In the genomic region with DNA sequence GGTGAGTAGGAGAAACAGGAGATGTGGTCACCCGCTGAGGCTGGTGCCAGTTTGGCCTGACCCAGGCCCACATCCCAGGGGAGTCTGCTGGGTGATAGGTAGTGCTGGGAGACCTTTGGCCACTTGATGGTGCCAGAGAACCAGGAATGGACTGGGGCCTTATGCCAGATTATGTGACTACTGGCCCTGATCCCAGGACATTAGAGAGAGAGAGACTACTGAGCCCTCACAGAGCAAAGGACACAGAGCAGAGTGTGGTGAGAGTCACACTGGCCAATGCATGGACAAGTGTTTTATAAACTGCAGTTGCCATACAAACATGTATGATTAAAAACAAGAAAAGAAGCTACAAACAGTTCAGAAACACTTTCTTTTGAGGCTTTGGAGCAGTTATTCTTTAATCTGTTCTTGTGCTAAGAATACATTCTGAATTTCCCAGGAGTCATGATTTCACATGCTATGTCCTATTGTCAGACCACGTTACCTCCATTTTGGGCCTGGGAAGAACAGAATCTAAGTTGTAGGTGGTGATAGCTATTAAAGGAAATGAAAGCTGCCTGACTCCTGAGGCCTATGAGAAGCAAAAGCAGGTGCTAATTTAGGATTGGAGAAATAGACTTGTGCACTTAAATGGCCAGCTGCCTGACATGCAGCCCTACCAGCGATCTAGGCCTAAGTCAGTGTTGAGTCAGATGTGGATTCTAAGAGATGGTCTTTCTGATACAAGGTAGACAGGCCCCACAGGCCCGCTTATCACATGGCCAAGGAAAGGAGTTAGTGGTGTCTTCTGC, we compare ENCODE assay signal across 9 cellular contexts. TPM values are rescaled to one million over a fixed set of nuclear protein-coding genes. Genes with fewer than 3 reads are reported as not detected.
DNase-seq lines count a peak whose midpoint lies in the region; TF ChIP-seq lines count a peak whose summit lies in the region.
"Had no signal": no experiment of that assay in that cellular context is flagged by ENCODE, and none has a peak within 500 bp of the region (broad histone marks: within the 10 kb centered on the region; RNA-seq: fewer than 3 reads in every experiment).

No MANE protein-coding gene starts in this region.

- no peaks in the 10 kb centered on the region for H4K20me1 ChIP-seq in Karpas-422 (ENCODE audit: insufficient read depth, low read depth, low read length)
- H4K20me1 ChIP-seq: BLaER1 treated with 17β-estradiol and CSF1 and Interleukin-3, amounts not matched to agents 10 nM and 100 nM had no signal

- H3K36me3 ChIP-seq in H7 (replicated peaks; ENCODE audit: control insufficient read depth, insufficient read depth, low read length), result no peaks in the 10 kb centered on the region
- peaks cover 20% of the 10 kb centered on the region; the same call in 1 of the 2 replicates for H3K36me3 ChIP-seq in Karpas-422 (ENCODE audit: insufficient read depth, low read length)
- H3K36me3 ChIP-seq in sigmoid colon, result peaks cover 0 to 30% (median 2%) of the 10 kb centered on the region in 4 donors

- peak overlapping the region; percentile 52 for H3K4me2 ChIP-seq in Karpas-422 (ENCODE audit: low read depth, low read length, poor library complexity, severe bottlenecking)
- H3K4me2 ChIP-seq: BLaER1 treated with 17β-estradiol and CSF1 and Interleukin-3, amounts not matched to agents 10 nM and 100 nM had no signal

- peak overlapping the region; percentile 29 for H3K9ac ChIP-seq in Karpas-422 (ENCODE audit: low read length)

- H3K27ac ChIP-seq in Karpas-422 (ENCODE audit: low read length) (peak overlapping the region; percentile 72), sigmoid colon (peak overlapping the region; percentile 66 to 82 (median 79))
- H3K27ac ChIP-seq: BLaER1 treated with 17β-estradiol and CSF1 and Interleukin-3, amounts not matched to agents 10 nM and 100 nM had no signal

- H3K27me3 ChIP-seq in H7 (ENCODE audit: control insufficient read depth, insufficient read depth, low read length) (no peaks in the 10 kb centered on the region), Karpas-422 (ENCODE audit: low read length) (no peaks in the 10 kb centered on the region), sigmoid colon (no peaks in the 10 kb centered on the region)
- H3K27me3 ChIP-seq: BLaER1 treated with 17β-estradiol and CSF1 and Interleukin-3, amounts not matched to agents 10 nM and 100 nM had no signal

- H3K4me3 ChIP-seq in H7 (ENCODE audit: insufficient read depth, low read depth, low read length) (no peak overlapping the region), Karpas-422 (ENCODE audit: low read length) (no peak overlapping the region), astrocyte of the spinal cord (ENCODE audit: low read depth, low read length) (no peak overlapping the region), sigmoid colon (no peak overlapping the region)
- H3K4me3 ChIP-seq: BLaER1 treated with 17β-estradiol and CSF1 and Interleukin-3, amounts not matched to agents 10 nM and 100 nM had no signal

- H3K4me1 ChIP-seq in Karpas-422 (ENCODE audit: low read length), result peaks cover 28% of the 10 kb centered on the region
- H3K4me1 ChIP-seq in sigmoid colon, result peaks cover 0 to 15% (median 14%) of the 10 kb centered on the region in 4 donors
- H3K4me1 ChIP-seq: BLaER1 treated with 17β-estradiol and CSF1 and Interleukin-3, amounts not matched to agents 10 nM and 100 nM had no signal

- in situ Hi-C loops in astrocyte of the spinal cord (cut with HindIII; ENCODE audit: low sequenced_read_pairs), result no loop called here

- H3K9me3 ChIP-seq in Karpas-422 (ENCODE audit: low read length), result no peaks in the 10 kb centered on the region
- no peaks in the 10 kb centered on the region for H3K9me3 ChIP-seq in sigmoid colon
- H3K9me3 ChIP-seq: BLaER1 treated with 17β-estradiol and CSF1 and Interleukin-3, amounts not matched to agents 10 nM and 100 nM had no signal

- H3K79me2 ChIP-seq in Karpas-422 (ENCODE audit: low read length), result peaks cover 24% of the 10 kb centered on the region

- no peak for TF ChIP-seq EP300 in sigmoid colon (IDR thresholded peaks at IDR 0.05)

- TF ChIP-seq CTCF in astrocyte of the spinal cord (IDR thresholded peaks at IDR 0.05; ENCODE audit: low read depth, low read length) (peak; percentile 80), sigmoid colon (IDR thresholded peaks at IDR 0.05) (peak; percentile 79 to 91 (median 85))

- intact Hi-C loops in sigmoid colon (cut with DNase I), result loop anchor here (1.0 kb wide), 2 partner anchors 129 to 146 kb away; no protein-coding TSS in a partner anchor

- H3K9me2 ChIP-seq in Karpas-422 (replicated peaks; ENCODE audit: insufficient read depth, low read length), result no peaks in the 10 kb centered on the region

- WGBS in sigmoid colon, 2 donors, result 73 to 87% methylated on average over 4 of the region's 4 CpGs

- no peak overlapping the region for H2AFZ ChIP-seq in Karpas-422 (ENCODE audit: low read length)

- no peak for TF ChIP-seq POLR2A in sigmoid colon (IDR thresholded peaks at IDR 0.05)

- DNase-seq in NCI-H2081 (lab: John Stamatoyannopoulos, UW), result peak; percentile 46 to 69
- DNase-seq in NCI-H2081 treated with DMSO at 0.1 percent for 48 hours (lab: John Stamatoyannopoulos, UW), result no peak
- peak; percentile 69 for DNase-seq in H7
- peak; percentile 85 for DNase-seq in Karpas-422
- DNase-seq in SHP77 treated with DMSO at 0.1 percent for 48 hours (lab: John Stamatoyannopoulos, UW), result peak; percentile 19
- peak; percentile 69 for DNase-seq in astrocyte of the spinal cord (ENCODE audit: low read depth, low spot score)
- peak in 50 of 51 donors; percentile 5 to 91 (median 66) for DNase-seq in hypothalamus (lab: John Stamatoyannopoulos, UW)
- peak; percentile 92 for DNase-seq in sigmoid colon

RNA-seq across cellular contexts. Expression of a gene that starts 32.6 kb away (rescaled TPM):
- 0.52 and 1.9 TPM in 2 replicates for total RNA-seq in H7 (2014; rRNA removed; shearing (Covaris generic))
- total RNA-seq in Karpas-422 (2014; rRNA removed; shearing (Covaris generic); ENCODE audit: low replicate concordance), result 0.25 TPM in 1 of 2 replicates, not detected in the other
- 10 to 100 TPM; 28.5 to 56.8 (median 38.5) TPM for total RNA-seq in sigmoid colon
- polyA plus RNA-seq in sigmoid colon, result 1 to 10 TPM; 1.6 to 5.8 (median 4.2) TPM

RNA-seq across cellular contexts. Expression of a gene that starts 57.0 kb away (rescaled TPM):
- total RNA-seq in H7 (2014; rRNA removed; shearing (Covaris generic)), result 4.0 and 7.7 TPM in 2 replicates
- total RNA-seq in Karpas-422 (2014; rRNA removed; shearing (Covaris generic); ENCODE audit: low replicate concordance), result 18.5 and 23.4 TPM in 2 replicates
- total RNA-seq in sigmoid colon, result 10 to 100 TPM; 10.5 to 20.9 (median 15.3) TPM
- polyA plus RNA-seq in sigmoid colon, result 10 to 100 TPM; 15.5 to 25.7 (median 19.2) TPM

Comparison
In these comparisons a context has a peak if more than half of its experiments do, and no peak if none do; other contexts are left out.
1. RNA of a gene that starts 32.6 kb away (total RNA-seq): 28.5 to 56.8 TPM in sigmoid colon; 0.52 to 1.9 TPM in H7 and 0.25 TPM in Karpas-422; every median in the first group is over 10 times any median in the second.